Comparison of ENCODE assay signal across 8 cellular contexts in the genomic region with DNA sequence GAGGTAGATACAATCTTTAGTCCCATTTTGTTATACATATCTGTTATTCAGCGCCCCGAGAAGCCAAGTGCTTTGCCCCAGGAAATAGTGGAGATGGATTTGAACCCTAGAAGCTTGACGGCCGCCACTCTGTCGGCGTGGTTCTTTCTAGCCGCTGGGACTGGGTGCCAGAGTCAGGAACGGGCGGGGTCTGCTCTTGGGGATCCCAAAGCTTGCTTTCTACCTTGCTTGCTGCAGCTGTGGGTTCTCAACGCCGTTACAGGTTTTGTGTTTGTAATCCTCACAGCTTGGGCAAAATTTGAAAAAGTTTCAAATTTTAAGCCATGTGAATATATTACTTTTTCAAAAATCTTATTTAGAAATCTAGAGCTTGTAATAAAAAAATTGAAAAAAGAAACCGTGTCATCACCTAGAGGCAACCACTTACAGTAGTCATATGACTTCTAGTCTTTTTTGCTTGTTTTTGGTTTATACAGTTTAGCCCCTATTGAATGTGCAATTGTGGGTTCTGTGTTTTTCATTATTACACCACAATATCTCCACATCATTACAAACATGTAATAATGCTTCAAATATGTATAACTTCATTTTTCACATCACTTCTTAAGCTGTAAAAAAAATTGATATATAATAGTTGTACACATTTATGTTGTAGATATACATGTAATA. TPM values are rescaled to one million over a fixed set of nuclear protein-coding genes. Genes with fewer than 3 reads are reported as not detected.
DNase-seq lines count a peak whose midpoint lies in the region; ATAC-seq and TF ChIP-seq lines count a peak whose summit lies in the region.

No MANE protein-coding gene starts in this region.

- H3K4me1 Mint-ChIP-seq in natural killer cell: peaks cover 49 to 55% of the 10 kb centered on the region in 2 donors

- peak overlapping the region; percentile 98 for H3K4me3 ChIP-seq in HUES6 (ENCODE audit: low read depth, low read length)
- H3K4me3 ChIP-seq in vagina: peak overlapping the region; percentile 60 to 78

- H3K4me1 ChIP-seq in HUES6 (ENCODE audit: control insufficient read depth, insufficient read depth, low read length) (0 out of 2 replicates have a peak, but pooled peaks cover 4% of the 10 kb centered on the region), vagina (peaks cover 57% of the 10 kb centered on the region)

- peak overlapping the region; percentile 84; the same call in 1 of the 2 replicates for H3K27ac ChIP-seq in HUES6 (ENCODE audit: low read depth, low read length)
- peak overlapping the region; percentile 90 for H3K27ac ChIP-seq in epithelial cell of prostate
- H3K27ac ChIP-seq in vagina: peak overlapping the region; percentile 97

- no peaks in the 10 kb centered on the region for H3K9me3 Mint-ChIP-seq in natural killer cell

- no peak for TF ChIP-seq POLR2A in vagina (IDR thresholded peaks at IDR 0.05)

- H3K9me3 ChIP-seq in HUES6 (ENCODE audit: control insufficient read depth, insufficient read depth, low read depth, low read length): no peaks in the 10 kb centered on the region
- H3K9me3 ChIP-seq in vagina: no peaks in the 10 kb centered on the region

- peak overlapping the region; percentile 98 for H3K4me3 Mint-ChIP-seq in natural killer cell

- H3K27me3 Mint-ChIP-seq in natural killer cell (ENCODE audit: low read depth in 2 of 2): no peaks in the 10 kb centered on the region

- H3K36me3 ChIP-seq in HUES6 (ENCODE audit: control insufficient read depth, insufficient read depth, low read length): peaks cover 7% of the 10 kb centered on the region; the same call in 1 of the 2 replicates
- peaks cover 0 to 10% of the 10 kb centered on the region in 2 donors for H3K36me3 ChIP-seq in vagina

- H3K27me3 ChIP-seq in HUES6 (ENCODE audit: control insufficient read depth, insufficient read depth, low read length) (no peaks in the 10 kb centered on the region), vagina (no peaks in the 10 kb centered on the region)

- ATAC-seq in natural killer cell (peak; percentile 12 to 29 (median 21)), GM21367 (IDR thresholded peaks at IDR 0.05; ENCODE audit: unreplicated experiment) (no peak)

- no peaks in the 10 kb centered on the region for H3K36me3 Mint-ChIP-seq in natural killer cell

- peak; percentile 44 to 52 for DNase-seq in NCI-H524 (lab: John Stamatoyannopoulos, UW)
- DNase-seq in NCI-H524 treated with DMSO at 0.1 percent for 48 hours (lab: John Stamatoyannopoulos, UW): no peak
- peak; percentile 64 for DNase-seq in activated CD4-positive, alpha-beta T cell treated with anti-CD3 and anti-CD28 coated beads for 48 hours
- DNase-seq in epithelial cell of prostate (ENCODE audit: low read depth, low spot score): no peak
- DNase-seq in natural killer cell: no peak
- DNase-seq in vagina (ENCODE audit: extremely low spot score in 2 of 2): no peak

- peak overlapping the region; percentile 94 to 98 for H3K27ac Mint-ChIP-seq in natural killer cell

- TF ChIP-seq CTCF in natural killer cell (IDR thresholded peaks at IDR 0.05): no peak
- TF ChIP-seq CTCF in vagina (IDR thresholded peaks at IDR 0.05): no peak

- intact Hi-C loops in natural killer cell (cut with micrococcal nuclease) (loop anchor here (1.0 to 2.0 kb wide), 2 partner anchors 154 to 214 kb away; a partner anchor contains a TSS), vagina (cut with DNase I) (no loop called here)

- peak overlapping the region; percentile 89 for H3K9ac ChIP-seq in HUES6 (ENCODE audit: low read length)

RNA-seq across cellular contexts. Expression of a gene that starts 0.8 kb away (rescaled TPM):
- total RNA-seq in natural killer cell (10 to 100 TPM; 58.7 to 65.5 (median 61.4) TPM), vagina (135 TPM)

RNA-seq across cellular contexts. Expression of a gene that starts 41.5 kb away (rescaled TPM):
- 10 to 100 TPM; 12.7 to 20.4 (median 19.8) TPM for total RNA-seq in natural killer cell
- total RNA-seq in vagina: 71.5 TPM

Comparison
In these comparisons a context has a peak if more than half of its experiments do, and no peak if none do; other contexts are left out.
1. DNase-seq: peak in NCI-H524 (2 of 2) and activated CD4-positive, alpha-beta T cell treated with anti-CD3 and anti-CD28 coated beads for 48 hours (single experiment); none in NCI-H524 treated with DMSO at 0.1 percent for 48 hours (single experiment), epithelial cell of prostate (single experiment), natural killer cell (single experiment) and vagina (0 of 2).
2. Peak in every context shown above with its lines, with median percentiles within 50 percentile points of each other: H3K27ac ChIP-seq.